ENCODE assay signal across 1 cellular context in the genomic region with DNA sequence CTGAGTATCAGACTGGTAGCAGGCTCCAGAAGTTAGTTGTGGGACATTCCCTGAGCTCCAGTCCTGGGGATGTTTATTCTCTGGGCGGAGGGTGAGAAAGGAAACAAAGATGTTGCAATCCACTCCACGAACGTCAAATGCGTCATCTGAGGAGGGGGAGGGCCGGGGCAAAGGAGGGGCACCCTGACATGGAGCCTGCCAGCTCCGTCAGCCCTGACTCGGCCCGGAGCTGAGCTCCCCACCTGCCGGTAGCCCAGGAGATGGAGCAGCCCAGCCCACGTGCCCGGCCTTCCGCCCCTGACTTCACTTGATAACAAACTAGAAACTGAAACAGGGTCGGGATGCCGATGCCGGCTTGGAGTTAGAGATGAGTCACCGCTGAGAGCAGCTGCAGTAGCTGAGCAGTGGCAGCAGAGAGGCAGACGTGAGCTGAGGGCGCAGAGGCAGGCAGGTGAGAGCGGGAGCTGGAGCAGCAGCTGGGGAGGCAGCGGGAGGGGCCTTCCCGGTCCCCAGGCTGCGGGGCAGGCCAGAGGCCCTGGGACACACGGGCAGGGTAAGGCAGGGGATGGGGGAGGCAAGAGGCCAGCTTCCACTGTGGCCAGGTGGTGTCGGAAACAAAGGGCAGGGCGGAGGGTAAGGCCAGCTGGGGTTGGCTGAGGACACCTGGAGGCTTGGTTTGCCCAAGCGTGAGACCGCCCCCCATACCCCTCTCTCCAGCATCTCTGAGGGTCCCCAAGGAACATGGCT.
TF ChIP-seq lines count a peak whose summit lies in the region.

ISG20 (plus strand) TSS at position 391 of the 747 bp plus-strand sequence; CDS start at position 742, 351 bp downstream.

TF ChIP-seq in GM12878, 131 proteins besides CTCF, POLR2A, EP300 and RAD21 (continued from another document):
- TF ChIP-seq CEBPZ (IDR thresholded peaks at IDR 0.05; ENCODE audit: low read depth, low read length) (no peak), SMC3 (IDR thresholded peaks at IDR 0.05; ENCODE audit: borderline replicate concordance, low read length) (peak; percentile 35), TCF7 (IDR thresholded peaks at IDR 0.05; ENCODE audit: borderline replicate concordance) (no peak), EED (IDR thresholded peaks at IDR 0.05; ENCODE audit: low read depth) (peak; percentile 88), MXI1 (IDR thresholded peaks at IDR 0.05; ENCODE audit: low read depth, low read length) (peak; percentile 98), NFIC (IDR thresholded peaks at IDR 0.05; ENCODE audit: low read depth, low read length) (peak; percentile 64; the same call in 1 of the 2 replicates), FOXK2 (IDR thresholded peaks at IDR 0.05) (peak; percentile 94), CEBPB (IDR thresholded peaks at IDR 0.05; ENCODE audit: borderline replicate concordance in 1 of 2, low read depth in 2 of 2, low read length in 2 of 2) (peak in 1 of 2 experiments; percentile 95; a peak in 2 of 4 replicates), MEF2B (IDR thresholded peaks at IDR 0.05; ENCODE audit: partially characterized antibody, poor library complexity, severe bottlenecking) (peak; percentile 60), HCFC1 (IDR thresholded peaks at IDR 0.05; ENCODE audit: low read length) (peak; percentile 60), FOS (IDR thresholded peaks at IDR 0.05; ENCODE audit: borderline replicate concordance, extremely low read depth, insufficient read length) (no peak), NFYA (IDR thresholded peaks at IDR 0.05; ENCODE audit: borderline replicate concordance, low read depth, low read length) (no peak), ZNF622 (IDR thresholded peaks at IDR 0.05) (no peak)
